ENCODE assay signal across 28 cellular contexts in genomic region chr6:24621626-24622360, GRCh38. TPM values are rescaled to one million over a fixed set of nuclear protein-coding genes. Genes with fewer than 3 reads are reported as not detected.
"Had no signal": no experiment of that assay in that cellular context is flagged by ENCODE, and none has a peak within 500 bp of the region (broad histone marks: within the 10 kb centered on the region; RNA-seq: fewer than 3 reads in every experiment).

No MANE protein-coding gene starts in this region.

- H3K27me3 Mint-ChIP-seq: memory B cell had no signal

- H3K9me3 Mint-ChIP-seq: memory B cell; natural killer cell; neural crest cell; stimulated activated effector memory CD8-positive, alpha-beta T cell treated with anti-CD3 and anti-CD28 coated beads, Interleukin-12 subunit alpha, Interleukin-12 subunit beta, amount 100 ng/mL, for 72 hours had no signal

- H3K4me3 Mint-ChIP-seq: memory B cell; natural killer cell; neural crest cell; stimulated activated effector memory CD8-positive, alpha-beta T cell treated with anti-CD3 and anti-CD28 coated beads, Interleukin-12 subunit alpha, Interleukin-12 subunit beta, amount 100 ng/mL, for 72 hours had no signal

- H3K27ac ChIP-seq: coronary artery, esophagus squamous epithelium, prostate gland, right atrium auricular region, sigmoid colon, stomach, thyroid gland, vagina had no signal

- H3K27ac Mint-ChIP-seq: memory B cell; natural killer cell; stimulated activated effector memory CD8-positive, alpha-beta T cell treated with anti-CD3 and anti-CD28 coated beads, Interleukin-12 subunit alpha, Interleukin-12 subunit beta, amount 100 ng/mL, for 72 hours had no signal

- H3K4me1 ChIP-seq: esophagus squamous epithelium, prostate gland, right atrium auricular region, sigmoid colon, stomach, thyroid gland, vagina had no signal

- H3K4me3 ChIP-seq: coronary artery, esophagus squamous epithelium, lung, prostate gland, right atrium auricular region, sigmoid colon, stomach, thyroid gland, vagina had no signal

- H3K4me1 Mint-ChIP-seq: memory B cell; natural killer cell; neural crest cell; stimulated activated effector memory CD8-positive, alpha-beta T cell treated with anti-CD3 and anti-CD28 coated beads, Interleukin-12 subunit alpha, Interleukin-12 subunit beta, amount 100 ng/mL, for 72 hours had no signal

- FAIRE-seq: endometrium, frontal cortex, keratinocyte had no signal

- DNase-seq: dermis blood vessel endothelial cell; effector memory CD4-positive, alpha-beta T cell; erythroblast; esophagus squamous epithelium; head of caudate nucleus; natural killer cell; sigmoid colon; stimulated activated CD4-positive, alpha-beta T cell treated with anti-CD3 and anti-CD28 coated beads, Interleukin-2, amount 100 ng/mL, for 24 hours; stimulated activated CD4-positive, alpha-beta T cell treated with anti-CD3 and anti-CD28 coated beads, Interleukin-4, amount 100 ng/mL, for 24 hours; stimulated activated naive CD4-positive, alpha-beta T cell treated with Interleukin-2 at 50 U/mL for 16 hours; stomach; thyroid gland; trophoblast cell had no signal

- H3K9me3 ChIP-seq: esophagus squamous epithelium, prostate gland, right atrium auricular region, sigmoid colon, stomach, thyroid gland, vagina had no signal

- H3K36me3 ChIP-seq: esophagus squamous epithelium, prostate gland, right atrium auricular region, sigmoid colon, stomach, thyroid gland, vagina had no signal

- H3K27me3 ChIP-seq: esophagus squamous epithelium, right atrium auricular region, sigmoid colon, stomach, thyroid gland, vagina had no signal

- H3K36me3 Mint-ChIP-seq: natural killer cell; stimulated activated effector memory CD8-positive, alpha-beta T cell treated with anti-CD3 and anti-CD28 coated beads, Interleukin-12 subunit alpha, Interleukin-12 subunit beta, amount 100 ng/mL, for 72 hours had no signal

- ATAC-seq: left lobe of liver; natural killer cell; stimulated activated effector memory CD8-positive, alpha-beta T cell treated with anti-CD3 and anti-CD28 coated beads, Interleukin-12 subunit alpha, Interleukin-12 subunit beta, amount 100 ng/mL, for 72 hours had no signal

RNA-seq across cellular contexts. Expression of gene KIAA0319, which starts 24.2 kb away (rescaled TPM):
- total RNA-seq: dermis blood vessel endothelial cell, fibroblast of villous mesenchyme, glomerular endothelial cell, left lobe of liver, skeletal muscle tissue had no signal
